ENCODE assay signal across 23 cellular contexts in genomic region chr2:224169847-224170246, GRCh38.
DNase-seq lines count a peak whose midpoint lies in the region; ATAC-seq, FAIRE-seq and TF ChIP-seq lines count a peak whose summit lies in the region.
"Had no signal": no experiment of that assay in that cellular context is flagged by ENCODE, and none has a peak within 500 bp of the region (broad histone marks: within the 10 kb centered on the region; RNA-seq: fewer than 3 reads in every experiment).

No MANE protein-coding gene starts in this region.

- TF ChIP-seq CTCF in HepG2 (CRISPR knock-in tag; IDR thresholded peaks at IDR 0.05): no peak
- no peak for TF ChIP-seq CTCF in right lobe of liver (IDR thresholded peaks at IDR 0.05)
- TF ChIP-seq CTCF in neural crest cell (conservative IDR thresholded peaks at IDR 0.05): no peak
- no peak for TF ChIP-seq CTCF in vagina (IDR thresholded peaks at IDR 0.05)

- CTCF ChIA-PET in HepG2 (lab: Yijun Ruan, JAX; ENCODE audit: low intra/inter-chr PET ratio, low total read pairs): no interaction called here

- no peaks in the 10 kb centered on the region for H3K27me3 Mint-ChIP-seq in neural crest cell (ENCODE audit: low read depth)

- H3K27ac Mint-ChIP-seq in neural crest cell (ENCODE audit: unreplicated experiment): peak overlapping the region; percentile 3
- H3K27ac Mint-ChIP-seq: CD4-positive, alpha-beta memory T cell; CD4-positive, CD25-positive, alpha-beta regulatory T cell; CD8-positive, alpha-beta memory T cell had no signal

- H3K27me3 ChIP-seq in HepG2 (ENCODE audit: control insufficient read depth in 1 of 2, insufficient read depth in 2 of 2, low read length in 2 of 2) (peaks cover 0 to 5% of the 10 kb centered on the region in 2 experiments; a peak in 2 of 5 replicates), right lobe of liver (no peaks in the 10 kb centered on the region), vagina (no peaks in the 10 kb centered on the region)
- H3K27me3 ChIP-seq: BE2C, BLaER1 had no signal

- H3K9me3 Mint-ChIP-seq in neural crest cell: peaks cover 4% of the 10 kb centered on the region
- H3K9me3 Mint-ChIP-seq: CD4-positive, CD25-positive, alpha-beta regulatory T cell had no signal

- ATAC-seq in HepG2 (no peak), right lobe of liver (no peak)
- ATAC-seq: GM12878 had no signal

- POLR2A ChIA-PET in HepG2 (lab: Yijun Ruan, JAX): no interaction called here

- BruUV-seq in HepG2 (replicated peaks; lab: Mats Ljungman, UMichigan): no TSS peak

- no peaks in the 10 kb centered on the region for H3K36me3 Mint-ChIP-seq in neural crest cell (ENCODE audit: low read depth)
- H3K36me3 Mint-ChIP-seq: CD14-positive monocyte; CD4-positive, alpha-beta memory T cell; CD4-positive, CD25-positive, alpha-beta regulatory T cell; CD8-positive, alpha-beta memory T cell had no signal

- 31% methylated on average over 8 of the region's 8 CpGs for WGBS in HepG2 (ENCODE audit: low lambda C conversion rate)
- WGBS in right lobe of liver (ENCODE audit: insufficient coverage, low coverage, low lambda C conversion rate, missing lambda C conversion rate): 77% methylated on average over 7 of the region's 8 CpGs

- in situ Hi-C loops in HepG2 (cut with HindIII; ENCODE audit: extremely low pct_ligation_motif_present, low pct_unique_long_range_greater_than_20kb): no loop called here

- no peak for DNase-seq in HepG2 (ENCODE audit: low spot score)
- no peak for DNase-seq in right lobe of liver
- no peak for DNase-seq in neural crest cell (ENCODE audit: low read depth, low spot score)
- peak; percentile 62 to 74 for DNase-seq in vagina (ENCODE audit: extremely low spot score in 2 of 2)
- DNase-seq in LoVo (ENCODE audit: low spot score): no peak
- DNase-seq in AG20443 (ENCODE audit: low spot score): no peak
- DNase-seq: BE2C; C1 segment of cervical spinal cord; CD4-positive, alpha-beta memory T cell; CD4-positive, CD25-positive, alpha-beta regulatory T cell; CD8-positive, alpha-beta memory T cell; COR-L47; DMS 273 treated with DMSO at 0.1 percent for 48 hours; DMS153; DMS79 treated with DMSO at 0.1 percent for 48 hours; GF-D8 had no signal

- no peak overlapping the region for H2AFZ ChIP-seq in HepG2 (ENCODE audit: low read length)

- no peak for TF ChIP-seq POLR2A in HepG2 (IDR thresholded peaks at IDR 0.05; ENCODE audit: insufficient read depth in 1 of 2, low read depth in 2 of 2, low read length in 2 of 2)
- no peak for TF ChIP-seq POLR2A in right lobe of liver (IDR thresholded peaks at IDR 0.05)
- no peak for TF ChIP-seq POLR2A in vagina (IDR thresholded peaks at IDR 0.05)

- no peaks in the 10 kb centered on the region for H3K79me2 ChIP-seq in HepG2 (ENCODE audit: insufficient read depth, low read length)

- H3K4me1 ChIP-seq in HepG2 (ENCODE audit: insufficient read depth, low read length) (peaks cover 10% of the 10 kb centered on the region), right lobe of liver (no peaks in the 10 kb centered on the region), vagina (no peaks in the 10 kb centered on the region)
- H3K4me1 ChIP-seq: A549, BE2C, BLaER1 had no signal

- no peak for FAIRE-seq in HepG2 (lab: Jason Lieb, UNC)
- FAIRE-seq: A549, G401.6, GM12878, GM18507 had no signal

- H3K9me3 ChIP-seq in HepG2 (ENCODE audit: low read length) (no peaks in the 10 kb centered on the region), right lobe of liver (no peaks in the 10 kb centered on the region), vagina (no peaks in the 10 kb centered on the region)
- H3K9me3 ChIP-seq: A549, BE2C, BLaER1 had no signal

- no peak overlapping the region for H3K4me3 Mint-ChIP-seq in neural crest cell
- H3K4me3 Mint-ChIP-seq: CD14-positive monocyte; CD4-positive, CD25-positive, alpha-beta regulatory T cell; CD8-positive, alpha-beta memory T cell had no signal

- TF ChIP-seq EP300 in HepG2 (IDR thresholded peaks at IDR 0.05; ENCODE audit: low read depth in 2 of 2, low read length in 2 of 2) (no peak), HepG2 (CRISPR knock-in tag; IDR thresholded peaks at IDR 0.05; ENCODE audit: borderline replicate concordance) (no peak)

- no peaks in the 10 kb centered on the region for H3K36me3 ChIP-seq in HepG2 (replicated peaks in 1 of 2; ENCODE audit: control insufficient read depth in 1 of 2, insufficient read depth in 2 of 2, low read length in 2 of 2)
- H3K36me3 ChIP-seq in right lobe of liver: no peaks in the 10 kb centered on the region
- H3K36me3 ChIP-seq in vagina: no peaks in the 10 kb centered on the region
- H3K36me3 ChIP-seq: BE2C, BLaER1 had no signal

- peak overlapping the region; percentile 10; the same call in 1 of the 2 replicates for H3K4me2 ChIP-seq in HepG2 (ENCODE audit: low read depth, low read length)
- H3K4me2 ChIP-seq: A549, BLaER1 had no signal

- intact Hi-C loops in HepG2 (cut with micrococcal nuclease; ENCODE audit: unreplicated experiment) (loop anchor here (1.0 to 10.0 kb wide), 2 partner anchors 45 to 105 kb away; no protein-coding TSS in a partner anchor), right lobe of liver (cut with DNase I) (no loop called here), vagina (cut with DNase I) (no loop called here)

- H3K4me1 Mint-ChIP-seq in neural crest cell: peaks cover 10% of the 10 kb centered on the region
- H3K4me1 Mint-ChIP-seq: CD14-positive monocyte; CD4-positive, alpha-beta memory T cell; CD4-positive, CD25-positive, alpha-beta regulatory T cell; CD8-positive, alpha-beta memory T cell had no signal

- H3K27ac ChIP-seq in HepG2 (ENCODE audit: extremely low read length, insufficient read depth, low read length) (no peak overlapping the region), right lobe of liver (no peak overlapping the region), vagina (no peak overlapping the region)
- H3K27ac ChIP-seq: 22Rv1, A549, BLaER1 had no signal

- no peak overlapping the region for H3K9ac ChIP-seq in HepG2 (ENCODE audit: insufficient read depth, low read depth, low read length)
- H3K9ac ChIP-seq: BLaER1 had no signal

- no peak overlapping the region for H3K4me3 ChIP-seq in HepG2 (replicated peaks in 1 of 3; ENCODE audit: insufficient read depth in 1 of 3, low read depth in 2 of 3, low read length in 3 of 3)
- no peak overlapping the region for H3K4me3 ChIP-seq in right lobe of liver
- H3K4me3 ChIP-seq in vagina: no peak overlapping the region
- H3K4me3 ChIP-seq: A549, BLaER1, GM12878 had no signal

- no peaks in the 10 kb centered on the region for H4K20me1 ChIP-seq in HepG2 (ENCODE audit: insufficient read depth, low read length)
- H4K20me1 ChIP-seq: BLaER1 had no signal

- no peak for TF ChIP-seq RAD21 in HepG2 (CRISPR knock-in tag; IDR thresholded peaks at IDR 0.05)

TF ChIP-seq in HepG2, 621 proteins besides CTCF, POLR2A, EP300 and RAD21:
- TF ChIP-seq HNF1B (CRISPR knock-in tag; IDR thresholded peaks at IDR 0.05) (0 out of 2 replicates have a peak, but pooled peaks have one; percentile 19), HOXA7 (CRISPR knock-in tag; IDR thresholded peaks at IDR 0.05) (no peak), KAT8 (CRISPR knock-in tag; IDR thresholded peaks at IDR 0.05) (no peak), ZNF280D (CRISPR knock-in tag; IDR thresholded peaks at IDR 0.05) (no peak), ARHGAP35 (CRISPR knock-in tag; IDR thresholded peaks at IDR 0.05; ENCODE audit: borderline replicate concordance) (no peak), ZNF644 (CRISPR knock-in tag; IDR thresholded peaks at IDR 0.05; ENCODE audit: low read depth) (no peak)

Comparison
In these comparisons a context has a peak if more than half of its experiments do, and no peak if none do; other contexts are left out.
1. DNase-seq: peak in vagina (2 of 2); none in HepG2 (single experiment), right lobe of liver (0 of 3), neural crest cell (single experiment), LoVo (single experiment) and AG20443 (single experiment).